9 cellular contexts compared by ENCODE assay signal in the genomic region with DNA sequence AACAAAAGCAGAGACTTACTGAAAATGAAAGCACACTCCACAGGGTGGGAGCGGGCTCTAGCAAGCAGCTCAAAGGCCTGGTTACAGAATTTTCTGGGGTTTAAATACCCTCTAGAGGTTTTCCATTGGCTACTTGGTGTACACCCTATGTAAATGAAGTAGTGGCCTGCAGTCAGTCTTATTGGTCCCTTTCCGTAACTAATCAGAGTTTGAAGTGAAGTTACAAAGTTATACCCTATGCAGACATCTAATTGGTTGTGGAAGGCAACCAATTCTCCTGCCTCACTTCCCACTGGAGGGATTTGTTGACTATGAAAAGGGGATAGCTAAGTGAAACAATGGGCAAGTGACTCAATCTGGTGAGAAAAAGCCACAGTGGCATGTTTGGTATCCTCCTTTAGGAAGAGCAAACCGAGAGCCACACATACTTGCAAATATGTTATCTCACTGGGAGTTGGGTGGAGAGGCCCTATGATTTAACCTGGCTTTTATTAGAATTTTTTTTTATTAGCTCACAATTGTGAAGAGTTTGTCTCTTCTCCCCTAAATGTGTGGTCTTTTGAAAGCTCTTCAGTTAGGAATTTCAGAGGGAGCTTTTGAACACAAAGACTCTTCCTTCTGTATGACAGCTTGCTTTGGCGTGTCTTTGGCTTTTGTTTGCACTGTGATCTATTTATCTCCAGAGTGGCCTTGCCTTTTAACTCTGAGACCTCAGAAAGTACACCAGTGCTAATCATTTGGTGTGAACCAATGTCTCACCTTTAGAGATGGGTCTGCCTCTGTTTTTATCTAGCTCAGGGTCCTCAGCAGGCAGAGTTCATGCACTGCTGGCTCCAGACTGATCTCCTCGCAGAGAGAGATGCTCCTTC.
A peak's percentile ranks its signal among the peaks of the same experiment; 100 is the strongest.
DNase-seq lines count a peak whose midpoint lies in the region; ATAC-seq and TF ChIP-seq lines count a peak whose summit lies in the region.
"Had no signal": no experiment of that assay in that cellular context is flagged by ENCODE, and none has a peak within 500 bp of the region (broad histone marks: within the 10 kb centered on the region; RNA-seq: fewer than 3 reads in every experiment).

No MANE protein-coding gene starts in this region.

- H3K4me3 Mint-ChIP-seq in neural crest cell, result peak overlapping the region; percentile 43
- H3K4me3 Mint-ChIP-seq: activated T-cell treated with anti-CD3 and anti-CD28 coated beads, Interleukin-2, amount 50 U/mL, for 4 hours had no signal

- no peak for TF ChIP-seq CTCF in neural crest cell (conservative IDR thresholded peaks at IDR 0.05)

- intact Hi-C loops in posterior cingulate gyrus (cut with DNase I), result no loop called here

- H3K27me3 Mint-ChIP-seq in neural crest cell (ENCODE audit: low read depth), result no peaks in the 10 kb centered on the region

- no peaks in the 10 kb centered on the region for H3K36me3 Mint-ChIP-seq in neural crest cell (ENCODE audit: low read depth)

- no peak for ATAC-seq in GM21447 (IDR thresholded peaks at IDR 0.05; ENCODE audit: unreplicated experiment)

- H3K4me1 Mint-ChIP-seq in neural crest cell, result peaks cover 83% of the 10 kb centered on the region

- peak overlapping the region; percentile 85 for H3K27ac Mint-ChIP-seq in neural crest cell (ENCODE audit: unreplicated experiment)

- DNase-seq in AG20443 (ENCODE audit: low spot score) (peak; percentile 81), LHCN-M2 (ENCODE audit: low read depth) (peak; percentile 88), ecto neural progenitor cell (ENCODE audit: low spot score) (peak; percentile 62), neural crest cell (ENCODE audit: low read depth, low spot score) (no peak), NOMO-1 (lab: John Stamatoyannopoulos, UW; ENCODE audit: unreplicated experiment in 2 of 2) (no peak), NCI-H2081 (lab: John Stamatoyannopoulos, UW) (no peak), posterior cingulate gyrus (no peak)
- DNase-seq: activated T-cell treated with anti-CD3 and anti-CD28 coated beads, Interleukin-2, amount 50 U/mL, for 4 hours had no signal

- no peaks in the 10 kb centered on the region for H3K9me3 Mint-ChIP-seq in neural crest cell
- H3K9me3 Mint-ChIP-seq: activated T-cell treated with anti-CD3 and anti-CD28 coated beads, Interleukin-2, amount 50 U/mL, for 4 hours had no signal

Comparison
In these comparisons a context has a peak if more than half of its experiments do, and no peak if none do; other contexts are left out.
1. DNase-seq: peak in AG20443 (single experiment), LHCN-M2 (single experiment) and ecto neural progenitor cell (single experiment); none in neural crest cell (single experiment), NOMO-1 (0 of 2), NCI-H2081 (0 of 2) and posterior cingulate gyrus (0 of 10).